Comparison of ENCODE assay signal across 17 cellular contexts in genomic region chr4:130545171-130545570, GRCh38.
DNase-seq lines count a peak whose midpoint lies in the region; ATAC-seq and TF ChIP-seq lines count a peak whose summit lies in the region.
"Had no signal": no experiment of that assay in that cellular context is flagged by ENCODE, and none has a peak within 500 bp of the region (broad histone marks: within the 10 kb centered on the region; RNA-seq: fewer than 3 reads in every experiment).

No MANE protein-coding gene starts in this region.

- peak overlapping the region; percentile 57 for H2AFZ ChIP-seq in ACC112 (ENCODE audit: low read length, unreplicated experiment)
- H2AFZ ChIP-seq: GM23338 had no signal

- CTCF ChIA-PET in RWPE1 (lab: Yijun Ruan, JAX): no interaction called here

- H3K36me3 Mint-ChIP-seq in activated CD4-positive, alpha-beta T cell treated with anti-CD3 and anti-CD28 coated beads, Interleukin-2, amount 10 ng/mL, durations not matched to agents 24 days and 14 days (ENCODE audit: low read depth): no peaks in the 10 kb centered on the region
- H3K36me3 Mint-ChIP-seq: CD8-positive, alpha-beta T cell had no signal

- no peak overlapping the region for H3K4ac ChIP-seq in mesendoderm (ENCODE audit: low read depth, low read length)

- TF ChIP-seq CTCF in RWPE1 (conservative IDR thresholded peaks at IDR 0.05; ENCODE audit: low read depth): no peak

- H3K36me3 ChIP-seq in ACC112 (ENCODE audit: insufficient read depth, low read length): no peaks in the 10 kb centered on the region
- no peaks in the 10 kb centered on the region for H3K36me3 ChIP-seq in endocrine pancreas (ENCODE audit: control insufficient read depth, insufficient read depth, low read length)
- H3K36me3 ChIP-seq in mesendoderm (ENCODE audit: control insufficient read depth, insufficient read depth, low read length): no peaks in the 10 kb centered on the region
- H3K36me3 ChIP-seq: BLaER1 treated with 17β-estradiol and CSF1 and Interleukin-3, amounts not matched to agents 10 nM and 100 nM had no signal

- H3K79me1 ChIP-seq in mesendoderm (ENCODE audit: low read length): no peaks in the 10 kb centered on the region

- no peaks in the 10 kb centered on the region for H3K79me2 ChIP-seq in ACC112 (ENCODE audit: control insufficient read depth, insufficient read depth, low read length, unreplicated experiment)
- H3K79me2 ChIP-seq in mesendoderm (ENCODE audit: control insufficient read depth, insufficient read depth, low read length): no peaks in the 10 kb centered on the region

- POLR2A ChIA-PET in RWPE1 (lab: Yijun Ruan, JAX; ENCODE audit: low non-redundant PET): no interaction called here

- H3K27ac Mint-ChIP-seq in activated CD4-positive, alpha-beta T cell treated with anti-CD3 and anti-CD28 coated beads, Interleukin-2, amount 10 ng/mL, durations not matched to agents 24 days and 14 days: no peak overlapping the region
- H3K27ac Mint-ChIP-seq: B cell; CD8-positive, alpha-beta T cell; GM23338 had no signal

- H3K56ac ChIP-seq in mesendoderm (ENCODE audit: low read length): no peak overlapping the region

- no peak overlapping the region for H4K8ac ChIP-seq in mesendoderm (ENCODE audit: low read depth, low read length)

- H2BK5ac ChIP-seq in mesendoderm (ENCODE audit: low read length): no peak overlapping the region

- ATAC-seq in HG02571 (IDR thresholded peaks at IDR 0.05; ENCODE audit: unreplicated experiment): no peak
- ATAC-seq: CD8-positive, alpha-beta T cell; GM23338 had no signal

- H3K4me2 ChIP-seq in mesendoderm (ENCODE audit: low read length): no peak overlapping the region
- H3K4me2 ChIP-seq: BLaER1 treated with 17β-estradiol and CSF1 and Interleukin-3, amounts not matched to agents 10 nM and 100 nM; GM23338 had no signal

- H3K9ac ChIP-seq in endocrine pancreas (ENCODE audit: control insufficient read depth, insufficient read depth, low read length): no peak overlapping the region
- H3K9ac ChIP-seq in mesendoderm (ENCODE audit: low read length): no peak overlapping the region
- H3K9ac ChIP-seq: BLaER1 treated with 17β-estradiol and CSF1 and Interleukin-3, amounts not matched to agents 10 nM and 100 nM had no signal

- intact Hi-C loops in activated CD4-positive, alpha-beta T cell treated with anti-CD3 and anti-CD28 coated beads, Interleukin-2, amount 10 ng/mL, durations not matched to agents 24 days and 14 days (cut with micrococcal nuclease): no loop called here

- H3K4me1 Mint-ChIP-seq in activated CD4-positive, alpha-beta T cell treated with anti-CD3 and anti-CD28 coated beads, Interleukin-2, amount 10 ng/mL, durations not matched to agents 24 days and 14 days: no peaks in the 10 kb centered on the region
- H3K4me1 Mint-ChIP-seq: B cell, GM23338 had no signal

- H3K4me3 Mint-ChIP-seq in activated CD4-positive, alpha-beta T cell treated with anti-CD3 and anti-CD28 coated beads, Interleukin-2, amount 10 ng/mL, durations not matched to agents 24 days and 14 days: no peak overlapping the region
- H3K4me3 Mint-ChIP-seq: B cell; CD8-positive, alpha-beta T cell; GM23338 had no signal

- H3K9me3 Mint-ChIP-seq in activated CD4-positive, alpha-beta T cell treated with anti-CD3 and anti-CD28 coated beads, Interleukin-2, amount 10 ng/mL, durations not matched to agents 24 days and 14 days: no peaks in the 10 kb centered on the region

- no peaks in the 10 kb centered on the region for H3K27me3 Mint-ChIP-seq in activated CD4-positive, alpha-beta T cell treated with anti-CD3 and anti-CD28 coated beads, Interleukin-2, amount 10 ng/mL, durations not matched to agents 24 days and 14 days
- H3K27me3 Mint-ChIP-seq: B cell had no signal

- H3K27me3 ChIP-seq in ACC112 (ENCODE audit: insufficient read depth, low read length) (no peaks in the 10 kb centered on the region), endocrine pancreas (ENCODE audit: control insufficient read depth, insufficient read depth, low read length) (no peaks in the 10 kb centered on the region), mesendoderm (ENCODE audit: insufficient read depth, low read length, poor library complexity) (no peaks in the 10 kb centered on the region)
- H3K27me3 ChIP-seq: BLaER1 treated with 17β-estradiol and CSF1 and Interleukin-3, amounts not matched to agents 10 nM and 100 nM had no signal

- H3K4me1 ChIP-seq in ACC112 (ENCODE audit: control insufficient read depth, insufficient read depth, low read length, unreplicated experiment): peaks cover 3% of the 10 kb centered on the region
- no peaks in the 10 kb centered on the region for H3K4me1 ChIP-seq in endocrine pancreas (ENCODE audit: control insufficient read depth, insufficient read depth, low read length)
- no peaks in the 10 kb centered on the region for H3K4me1 ChIP-seq in mesendoderm (ENCODE audit: control insufficient read depth, low read depth, low read length)
- H3K4me1 ChIP-seq: BLaER1 treated with 17β-estradiol and CSF1 and Interleukin-3, amounts not matched to agents 10 nM and 100 nM had no signal

- H3K27ac ChIP-seq in ACC112 (ENCODE audit: low read depth, low read length): no peak overlapping the region
- no peak overlapping the region for H3K27ac ChIP-seq in mesendoderm (ENCODE audit: low read depth, low read length)
- H3K27ac ChIP-seq in RWPE1: no peak overlapping the region
- H3K27ac ChIP-seq: BLaER1 treated with 17β-estradiol and CSF1 and Interleukin-3, amounts not matched to agents 10 nM and 100 nM had no signal

- H2BK120ac ChIP-seq in mesendoderm (ENCODE audit: low read depth, low read length): no peak overlapping the region

- no peak overlapping the region for H2AK5ac ChIP-seq in mesendoderm (ENCODE audit: low read length)

- H3K9me3 ChIP-seq in endocrine pancreas (ENCODE audit: control insufficient read depth, low read length): no peaks in the 10 kb centered on the region
- H3K9me3 ChIP-seq: BLaER1 treated with 17β-estradiol and CSF1 and Interleukin-3, amounts not matched to agents 10 nM and 100 nM had no signal

- no CpG with 5 or more reads among the region's 3 CpGs for WGBS in mesendoderm (ENCODE audit: extremely low coverage, insufficient coverage, low lambda C conversion rate)

- no peak overlapping the region for H3K23ac ChIP-seq in mesendoderm (ENCODE audit: low read length)

- DNase-seq in RPMI8226: peak; percentile 2
- peak; percentile 93 for DNase-seq in mesendoderm
- no peak for DNase-seq in activated CD4-positive, alpha-beta T cell treated with anti-CD3 and anti-CD28 coated beads, Interleukin-2, amount 10 ng/mL, durations not matched to agents 24 days and 14 days
- DNase-seq in stimulated activated CD4-positive, alpha-beta T cell treated with anti-CD3 and anti-CD28 coated beads, Interleukin-4, amount 100 ng/mL, for 1 hour: no peak
- DNase-seq in RWPE1 (ENCODE audit: low spot score): no peak
- DNase-seq: 8988T; Calu3; CD8-positive, alpha-beta T cell; DMS79 treated with DMSO at 0.1 percent for 48 hours; GF-D8; HCEC 1CT had no signal

- H3K18ac ChIP-seq in mesendoderm (ENCODE audit: low read length): no peak overlapping the region

- no peak overlapping the region for H2BK15ac ChIP-seq in mesendoderm (replicated peaks; ENCODE audit: low read depth)

- H4K5ac ChIP-seq in mesendoderm (ENCODE audit: low read length): no peak overlapping the region

- H3K4me3 ChIP-seq in ACC112 (ENCODE audit: low read depth, low read length): no peak overlapping the region
- H3K4me3 ChIP-seq in endocrine pancreas (ENCODE audit: control insufficient read depth, insufficient read depth, low read length): peak overlapping the region; percentile 22
- H3K4me3 ChIP-seq in mesendoderm (ENCODE audit: low read length): no peak overlapping the region
- H3K4me3 ChIP-seq: BLaER1 treated with 17β-estradiol and CSF1 and Interleukin-3, amounts not matched to agents 10 nM and 100 nM; GM23338 had no signal

Comparison
In these comparisons a context has a peak if more than half of its experiments do, and no peak if none do; other contexts are left out.
1. DNase-seq: peak in RPMI8226 (single experiment) and mesendoderm (single experiment); none in activated CD4-positive, alpha-beta T cell treated with anti-CD3 and anti-CD28 coated beads, Interleukin-2, amount 10 ng/mL, durations not matched to agents 24 days and 14 days (single experiment), stimulated activated CD4-positive, alpha-beta T cell treated with anti-CD3 and anti-CD28 coated beads, Interleukin-4, amount 100 ng/mL, for 1 hour (single experiment) and RWPE1 (single experiment).